In genomic region chr1:235848251-235848650, GRCh38 we compare ENCODE assay signal across 8 cellular contexts. TPM values are rescaled to one million over a fixed set of nuclear protein-coding genes. Genes with fewer than 3 reads are reported as not detected.
A peak's percentile ranks its signal among the peaks of the same experiment; 100 is the strongest.
DNase-seq lines count a peak whose midpoint lies in the region; ATAC-seq, FAIRE-seq and TF ChIP-seq lines count a peak whose summit lies in the region.
"Not testable (repeated sequence)": the region's sequence is repeated elsewhere in the genome, so short reads cannot be mapped to it uniquely, and the experiment has no call there.

No MANE protein-coding gene starts in this region.

- H3K9me3 Mint-ChIP-seq in CD4-positive, CD25-positive, alpha-beta regulatory T cell; activated T-cell treated with anti-CD3 and anti-CD28 coated beads, Interleukin-2, amount 50 U/mL, for 24 hours: not testable (repeated sequence)
- H3K9me3 Mint-ChIP-seq in T-cell, result peaks cover 0 to 13% (median 6%) of the 10 kb centered on the region in 3 donors
- H3K9me3 Mint-ChIP-seq in activated CD4-positive, alpha-beta T cell treated with anti-CD3 and anti-CD28 coated beads, Interleukin-2, amount 10 ng/mL, durations not matched to agents 24 days and 14 days, result peaks cover 11% of the 10 kb centered on the region
- H3K9me3 Mint-ChIP-seq in activated naive CD4-positive, alpha-beta T cell treated with anti-CD3 and anti-CD28 coated beads, Interleukin-2, amount 10 ng/mL, durations not matched to agents 7 days and 5 days, result peaks cover 10% of the 10 kb centered on the region
- peaks cover 0 to 15% (median 2%) of the 10 kb centered on the region in 9 donors for H3K9me3 Mint-ChIP-seq in naive thymus-derived CD8-positive, alpha-beta T cell
- peaks cover 17% of the 10 kb centered on the region for H3K9me3 Mint-ChIP-seq in stimulated activated memory B cell treated with anti-CD40 and anti-IgM and Interleukin-4, amounts not matched to agents 10 μg/mL and 1 μg/mL and 100 μg/mL, for 72 hours

- TF ChIP-seq POLR2A in GM12878 (IDR thresholded peaks at IDR 0.05; ENCODE audit: low read depth, low read length), result not testable (repeated sequence)

- not testable (repeated sequence) for FAIRE-seq in GM12878 (lab: Jason Lieb, UNC)

- not testable (repeated sequence) for H2AFZ ChIP-seq in GM12878 (ENCODE audit: control insufficient read depth, low read depth, low read length)

- 58% methylated on average over 3 of the region's 3 CpGs for WGBS in GM12878 (ENCODE audit: insufficient coverage, insufficient replicate concordance, low lambda C conversion rate, missing lambda C conversion rate)

- not testable (repeated sequence) for TF ChIP-seq CTCF in GM12878 (IDR thresholded peaks at IDR 0.05 in 2 of 3, conservative IDR thresholded peaks at IDR 0.05 in 1 of 3; ENCODE audit: control insufficient read depth in 2 of 3, extremely low read depth in 1 of 3, insufficient read depth in 1 of 3, low read depth in 3 of 3, low read length in 3 of 3)

- H3K36me3 ChIP-seq in CD4-positive, CD25-positive, alpha-beta regulatory T cell (ENCODE audit: control insufficient read depth, insufficient read depth, low read length); GM12878 (ENCODE audit: control insufficient read depth in 2 of 2, insufficient read depth in 2 of 2, low read length in 1 of 2): not testable (repeated sequence)

- H3K4me3 Mint-ChIP-seq in CD4-positive, CD25-positive, alpha-beta regulatory T cell, result peak overlapping the region; percentile 44 to 81 (median 60)
- H3K4me3 Mint-ChIP-seq in T-cell, result peak overlapping the region; percentile 52 to 58 (median 53)
- H3K4me3 Mint-ChIP-seq in activated CD4-positive, alpha-beta T cell treated with anti-CD3 and anti-CD28 coated beads, Interleukin-2, amount 10 ng/mL, durations not matched to agents 24 days and 14 days, result peak overlapping the region; percentile 64
- H3K4me3 Mint-ChIP-seq in activated T-cell treated with anti-CD3 and anti-CD28 coated beads, Interleukin-2, amount 50 U/mL, for 24 hours, result peak overlapping the region; percentile 63
- peak overlapping the region; percentile 61 for H3K4me3 Mint-ChIP-seq in activated naive CD4-positive, alpha-beta T cell treated with anti-CD3 and anti-CD28 coated beads, Interleukin-2, amount 10 ng/mL, durations not matched to agents 7 days and 5 days
- peak overlapping the region; percentile 54 to 83 (median 74) for H3K4me3 Mint-ChIP-seq in naive thymus-derived CD8-positive, alpha-beta T cell
- peak overlapping the region; percentile 8 for H3K4me3 Mint-ChIP-seq in stimulated activated memory B cell treated with anti-CD40 and anti-IgM and Interleukin-4, amounts not matched to agents 10 μg/mL and 1 μg/mL and 100 μg/mL, for 72 hours

- RAD21 ChIA-PET in GM12878 (lab: Charles Lee; ENCODE audit: unreplicated experiment), result interaction anchor here (1.3 to 1.8 kb wide), 3 partner anchors 9 to 124 kb away, joined by 4 to 6 read pairs (median 4); no protein-coding TSS in a partner anchor

- POLR2A ChIA-PET in T-cell (lab: Charles Lee), result interaction anchor here (0.6 to 1.3 kb wide), 4 partner anchors 8 to 156 kb away, joined by 3 to 8 read pairs (median 3); partner anchors contain the start of gene LYST (in 1 of the 2)
- POLR2A ChIA-PET in GM12878 (lab: Charles Lee); naive thymus-derived CD8-positive, alpha-beta T cell (lab: Charles Lee): not testable (repeated sequence)

- peaks cover 11% of the 10 kb centered on the region for H3K36me3 Mint-ChIP-seq in CD4-positive, CD25-positive, alpha-beta regulatory T cell
- peaks cover 20% of the 10 kb centered on the region for H3K36me3 Mint-ChIP-seq in T-cell
- H3K36me3 Mint-ChIP-seq in activated CD4-positive, alpha-beta T cell treated with anti-CD3 and anti-CD28 coated beads, Interleukin-2, amount 10 ng/mL, durations not matched to agents 24 days and 14 days (ENCODE audit: low read depth), result peaks cover 50% of the 10 kb centered on the region
- H3K36me3 Mint-ChIP-seq in activated T-cell treated with anti-CD3 and anti-CD28 coated beads, Interleukin-2, amount 50 U/mL, for 24 hours (ENCODE audit: low read depth), result peaks cover 30% of the 10 kb centered on the region
- peaks cover 30% of the 10 kb centered on the region for H3K36me3 Mint-ChIP-seq in activated naive CD4-positive, alpha-beta T cell treated with anti-CD3 and anti-CD28 coated beads, Interleukin-2, amount 10 ng/mL, durations not matched to agents 7 days and 5 days
- H3K36me3 Mint-ChIP-seq in naive thymus-derived CD8-positive, alpha-beta T cell, result not testable (repeated sequence)
- H3K36me3 Mint-ChIP-seq in stimulated activated memory B cell treated with anti-CD40 and anti-IgM and Interleukin-4, amounts not matched to agents 10 μg/mL and 1 μg/mL and 100 μg/mL, for 72 hours, result peaks cover 53% of the 10 kb centered on the region

- DNase-seq in CD4-positive, CD25-positive, alpha-beta regulatory T cell, result peak in 2 of 3 donors; percentile 40 to 59
- DNase-seq in T-cell; activated T-cell treated with anti-CD3 and anti-CD28 coated beads, Interleukin-2, amount 50 U/mL, for 24 hours; GM12878 (ENCODE audit: low read depth, low spot score): not testable (repeated sequence)
- peak; percentile 70 for DNase-seq in activated CD4-positive, alpha-beta T cell treated with anti-CD3 and anti-CD28 coated beads, Interleukin-2, amount 10 ng/mL, durations not matched to agents 24 days and 14 days
- DNase-seq in activated naive CD4-positive, alpha-beta T cell treated with anti-CD3 and anti-CD28 coated beads, Interleukin-2, amount 10 ng/mL, durations not matched to agents 7 days and 5 days, result peak; percentile 33
- DNase-seq in naive thymus-derived CD8-positive, alpha-beta T cell, result peak in 4 of 10 donors; percentile 14 to 68 (median 55)

- peak overlapping the region; percentile 41 for H3K27ac ChIP-seq in CD4-positive, CD25-positive, alpha-beta regulatory T cell (ENCODE audit: insufficient read depth, low read length, poor library complexity, severe bottlenecking)
- H3K27ac ChIP-seq in GM12878 (ENCODE audit: control insufficient read depth, insufficient read depth), result not testable (repeated sequence)

- peaks cover 11% of the 10 kb centered on the region for H3K4me1 ChIP-seq in CD4-positive, CD25-positive, alpha-beta regulatory T cell (ENCODE audit: control insufficient read depth, insufficient read depth, low read length, poor library complexity, severe bottlenecking)
- not testable (repeated sequence) for H3K4me1 ChIP-seq in GM12878 (ENCODE audit: control insufficient read depth, insufficient read depth, low read length)

- peak overlapping the region; percentile 32 to 90 (median 66) for H3K27ac Mint-ChIP-seq in CD4-positive, CD25-positive, alpha-beta regulatory T cell
- H3K27ac Mint-ChIP-seq in T-cell, result peak overlapping the region; percentile 71 to 83
- H3K27ac Mint-ChIP-seq in activated CD4-positive, alpha-beta T cell treated with anti-CD3 and anti-CD28 coated beads, Interleukin-2, amount 10 ng/mL, durations not matched to agents 24 days and 14 days, result peak overlapping the region; percentile 62
- peak overlapping the region; percentile 80 for H3K27ac Mint-ChIP-seq in activated T-cell treated with anti-CD3 and anti-CD28 coated beads, Interleukin-2, amount 50 U/mL, for 24 hours
- peak overlapping the region; percentile 87 for H3K27ac Mint-ChIP-seq in activated naive CD4-positive, alpha-beta T cell treated with anti-CD3 and anti-CD28 coated beads, Interleukin-2, amount 10 ng/mL, durations not matched to agents 7 days and 5 days
- peak overlapping the region; percentile 73 to 95 (median 86) for H3K27ac Mint-ChIP-seq in naive thymus-derived CD8-positive, alpha-beta T cell
- H3K27ac Mint-ChIP-seq in stimulated activated memory B cell treated with anti-CD40 and anti-IgM and Interleukin-4, amounts not matched to agents 10 μg/mL and 1 μg/mL and 100 μg/mL, for 72 hours, result peak overlapping the region; percentile 10

- in situ Hi-C loops in GM12878 (cut with MboI), result not testable (repeated sequence)

- CTCF ChIA-PET in T-cell (lab: Charles Lee) (interaction anchor here in 1 of 2 donors (0.8 kb wide), 1 partner anchor 65 kb away, joined by 4 read pairs; no protein-coding TSS in a partner anchor), GM12878 (lab: Yijun Ruan, JAX) (interaction anchor here (1.8 to 9.3 kb wide), 3 partner anchors 9 to 17 kb away, joined by 5 to 129 read pairs (median 8); no protein-coding TSS in a partner anchor)
- CTCF ChIA-PET in activated naive CD4-positive, alpha-beta T cell treated with anti-CD3 and anti-CD28 coated beads, Interleukin-2, amount 10 ng/mL, durations not matched to agents 7 days and 5 days (lab: Charles Lee), result interaction anchor here (1.6 kb wide), 1 partner anchor 8 kb away, joined by 3 read pairs; no protein-coding TSS in a partner anchor

- not testable (repeated sequence) for H3K9me3 ChIP-seq in CD4-positive, CD25-positive, alpha-beta regulatory T cell (ENCODE audit: control insufficient read depth in 2 of 2, low read length in 2 of 2); GM12878 (replicated peaks; ENCODE audit: control insufficient read depth, insufficient read depth, low read length)

- not testable (repeated sequence) for H3K79me2 ChIP-seq in GM12878 (ENCODE audit: control insufficient read depth, insufficient read depth, low read length)

- peak overlapping the region; percentile 50 for H3K4me3 ChIP-seq in CD4-positive, CD25-positive, alpha-beta regulatory T cell (ENCODE audit: low read depth, low read length)
- not testable (repeated sequence) for H3K4me3 ChIP-seq in GM12878

- not testable (repeated sequence) for H3K9ac ChIP-seq in GM12878 (ENCODE audit: control insufficient read depth, insufficient read depth, low read length)

- H3K27me3 Mint-ChIP-seq in CD4-positive, CD25-positive, alpha-beta regulatory T cell; T-cell; activated CD4-positive, alpha-beta T cell treated with anti-CD3 and anti-CD28 coated beads, Interleukin-2, amount 10 ng/mL, durations not matched to agents 24 days and 14 days; activated T-cell treated with anti-CD3 and anti-CD28 coated beads, Interleukin-2, amount 50 U/mL, for 24 hours; activated naive CD4-positive, alpha-beta T cell treated with anti-CD3 and anti-CD28 coated beads, Interleukin-2, amount 10 ng/mL, durations not matched to agents 7 days and 5 days; naive thymus-derived CD8-positive, alpha-beta T cell; stimulated activated memory B cell treated with anti-CD40 and anti-IgM and Interleukin-4, amounts not matched to agents 10 μg/mL and 1 μg/mL and 100 μg/mL, for 72 hours: not testable (repeated sequence)

- not testable (repeated sequence) for H3K4me2 ChIP-seq in GM12878 (ENCODE audit: control insufficient read depth, insufficient read depth)

- H3K4me1 Mint-ChIP-seq in CD4-positive, CD25-positive, alpha-beta regulatory T cell, result peaks cover 47 to 71% (median 56%) of the 10 kb centered on the region in 4 donors
- peaks cover 61 to 70% (median 63%) of the 10 kb centered on the region in 3 donors for H3K4me1 Mint-ChIP-seq in T-cell
- H3K4me1 Mint-ChIP-seq in activated CD4-positive, alpha-beta T cell treated with anti-CD3 and anti-CD28 coated beads, Interleukin-2, amount 10 ng/mL, durations not matched to agents 24 days and 14 days, result peaks cover 57% of the 10 kb centered on the region
- peaks cover 80% of the 10 kb centered on the region for H3K4me1 Mint-ChIP-seq in activated T-cell treated with anti-CD3 and anti-CD28 coated beads, Interleukin-2, amount 50 U/mL, for 24 hours (ENCODE audit: low read depth)
- peaks cover 54% of the 10 kb centered on the region for H3K4me1 Mint-ChIP-seq in activated naive CD4-positive, alpha-beta T cell treated with anti-CD3 and anti-CD28 coated beads, Interleukin-2, amount 10 ng/mL, durations not matched to agents 7 days and 5 days
- peaks cover 33 to 91% (median 70%) of the 10 kb centered on the region in 4 donors for H3K4me1 Mint-ChIP-seq in naive thymus-derived CD8-positive, alpha-beta T cell
- H3K4me1 Mint-ChIP-seq in stimulated activated memory B cell treated with anti-CD40 and anti-IgM and Interleukin-4, amounts not matched to agents 10 μg/mL and 1 μg/mL and 100 μg/mL, for 72 hours, result peaks cover 72% of the 10 kb centered on the region

- H3K27me3 ChIP-seq in CD4-positive, CD25-positive, alpha-beta regulatory T cell (ENCODE audit: control insufficient read depth, insufficient read depth, low read length); GM12878 (replicated peaks in 1 of 2; ENCODE audit: control insufficient read depth in 2 of 2, insufficient read depth in 2 of 2, low read length in 1 of 2): not testable (repeated sequence)

- not testable (repeated sequence) for BruUV-seq in GM12878 (replicated peaks; lab: Mats Ljungman, UMichigan)

- ATAC-seq in CD4-positive, CD25-positive, alpha-beta regulatory T cell (ENCODE audit: low read depth in 2 of 2); GM12878; stimulated activated memory B cell treated with anti-CD40 and anti-IgM and Interleukin-4, amounts not matched to agents 10 μg/mL and 1 μg/mL and 100 μg/mL, for 72 hours: not testable (repeated sequence)
- ATAC-seq in T-cell (replicated peaks in 1 of 4), result peak in 3 of 4 experiments; percentile 53 to 75 (median 54)
- peak; percentile 67 to 69 for ATAC-seq in naive thymus-derived CD8-positive, alpha-beta T cell

- not testable (repeated sequence) for TF ChIP-seq RAD21 in GM12878 (IDR thresholded peaks at IDR 0.05; ENCODE audit: insufficient read depth, low read depth, low read length)

- not testable (repeated sequence) for TF ChIP-seq EP300 in GM12878 (IDR thresholded peaks at IDR 0.05; ENCODE audit: borderline replicate concordance in 1 of 2, control insufficient read depth in 1 of 2, low read depth in 2 of 2, low read length in 2 of 2)

- not testable (repeated sequence) for H4K20me1 ChIP-seq in GM12878 (ENCODE audit: control insufficient read depth, insufficient read depth)

- SMC1A ChIA-PET in GM12878 (lab: Charles Lee; ENCODE audit: uncharacterized antibody, unreplicated experiment), result interaction anchor here (1.0 to 2.2 kb wide), 6 partner anchors 9 to 123 kb away, joined by 3 to 9 read pairs (median 3); no protein-coding TSS in a partner anchor

- intact Hi-C loops in activated CD4-positive, alpha-beta T cell treated with anti-CD3 and anti-CD28 coated beads, Interleukin-2, amount 10 ng/mL, durations not matched to agents 24 days and 14 days (cut with micrococcal nuclease), result loop anchor here (1.0 to 10.0 kb wide), 3 partner anchors 8 to 333 kb away; no protein-coding TSS in a partner anchor
- intact Hi-C loops in GM12878 (cut with micrococcal nuclease; ENCODE audit: unreplicated experiment), result not testable (repeated sequence)

RNA-seq across cellular contexts. Expression of gene LYST, which starts 18.5 kb away (rescaled TPM):
- 32.5 TPM for total RNA-seq in CD4-positive, CD25-positive, alpha-beta regulatory T cell
- polyA plus RNA-seq in CD4-positive, CD25-positive, alpha-beta regulatory T cell, result 10 to 100 TPM in 1 of 4 donors, 1 to 10 TPM in 3; 8.1 to 10.3 (median 9.2) TPM
- total RNA-seq in T-cell (10 to 100 TPM; 19.7 to 37.9 (median 29.1) TPM), GM12878 (2014; rRNA removed) (8.8 and 9.7 TPM in 2 replicates), GM12878 (2014; rRNA removed; fragmentation: Illumina TruSeq; extraction: Trizol) (6.5 and 7.9 TPM in 2 replicates), GM12878 (2021) (6.5 and 9.7 TPM in 2 replicates)
- total RNA-seq in activated CD4-positive, alpha-beta T cell treated with anti-CD3 and anti-CD28 coated beads, Interleukin-2, amount 10 ng/mL, durations not matched to agents 24 days and 14 days, result 94.5 and 106 TPM in 2 replicates
- total RNA-seq in GM12878 (2013; cell fraction: nucleolus; rRNA removed), result 162 and 169 TPM in 2 replicates
- polyA plus RNA-seq in GM12878 (2011; ENCODE audit: low read depth), result 2.3 TPM
- polyA plus RNA-seq in GM12878 (2011; rRNA removed) (28.1 and 34.2 TPM in 2 replicates), GM12878 (2014; fragmentation: Illumina TruSeq; extraction: Trizol) (6.1 and 12.4 TPM in 2 replicates), GM12878 (2014; fragmentation: Nextera tagmentation; extraction: Ambion mirVana) (1 to 10 TPM; 3.7 to 5.2 TPM), GM12878 (2014; rRNA removed) (4.1 and 4.8 TPM in 2 replicates), GM12878 (2016; fragmentation: Nextera tagmentation; extraction: Ambion mirVana) (1 to 10 TPM; 3.3 to 3.9 TPM)
- polyA plus RNA-seq in GM12878 (2011; cell fraction: cytosol; rRNA removed), result 14.0 and 15.9 TPM in 2 replicates
- 30.5 and 30.7 TPM in 2 replicates for polyA plus RNA-seq in GM12878 (2011; cell fraction: nucleus; rRNA removed)
- 4.2 and 4.3 TPM in 2 replicates for polyA plus RNA-seq in GM12878 (2012)
- polyA minus RNA-seq in GM12878 (2011; rRNA and poly(A)+ RNA removed), result 91.2 and 123 TPM in 2 replicates
- polyA minus RNA-seq in GM12878 (2011; cell fraction: cytosol; rRNA and poly(A)+ RNA removed), result 13.1 and 15.3 TPM in 2 replicates
- 94.7 and 122 TPM in 2 replicates for polyA minus RNA-seq in GM12878 (2011; cell fraction: nucleus; rRNA and poly(A)+ RNA removed)
- total RNA-seq in naive thymus-derived CD8-positive, alpha-beta T cell, result 10 to 100 TPM; 23.0 to 27.2 TPM
- 10 to 100 TPM in 1 of 3 donors, 1 to 10 TPM in 2; 6.4 to 10.9 (median 6.6) TPM for polyA plus RNA-seq in naive thymus-derived CD8-positive, alpha-beta T cell

Comparison
In these comparisons a context has a peak if more than half of its experiments do, and no peak if none do; other contexts are left out.
1. H3K27ac Mint-ChIP-seq: peak in every context shown above with its lines; median percentile 87 in activated naive CD4-positive, alpha-beta T cell treated with anti-CD3 and anti-CD28 coated beads, Interleukin-2, amount 10 ng/mL, durations not matched to agents 7 days and 5 days; 86 in naive thymus-derived CD8-positive, alpha-beta T cell; 80 in activated T-cell treated with anti-CD3 and anti-CD28 coated beads, Interleukin-2, amount 50 U/mL, for 24 hours; 77 in T-cell; 66 in CD4-positive, CD25-positive, alpha-beta regulatory T cell; 62 in activated CD4-positive, alpha-beta T cell treated with anti-CD3 and anti-CD28 coated beads, Interleukin-2, amount 10 ng/mL, durations not matched to agents 24 days and 14 days; 10 in stimulated activated memory B cell treated with anti-CD40 and anti-IgM and Interleukin-4, amounts not matched to agents 10 μg/mL and 1 μg/mL and 100 μg/mL, for 72 hours.
2. H3K4me3 Mint-ChIP-seq: peak in every context shown above with its lines; median percentile 74 in naive thymus-derived CD8-positive, alpha-beta T cell; 64 in activated CD4-positive, alpha-beta T cell treated with anti-CD3 and anti-CD28 coated beads, Interleukin-2, amount 10 ng/mL, durations not matched to agents 24 days and 14 days; 63 in activated T-cell treated with anti-CD3 and anti-CD28 coated beads, Interleukin-2, amount 50 U/mL, for 24 hours; 61 in activated naive CD4-positive, alpha-beta T cell treated with anti-CD3 and anti-CD28 coated beads, Interleukin-2, amount 10 ng/mL, durations not matched to agents 7 days and 5 days; 60 in CD4-positive, CD25-positive, alpha-beta regulatory T cell; 53 in T-cell; 8 in stimulated activated memory B cell treated with anti-CD40 and anti-IgM and Interleukin-4, amounts not matched to agents 10 μg/mL and 1 μg/mL and 100 μg/mL, for 72 hours.